ENCODE assay signal across 10 cellular contexts in genomic region chr13:24203726-24204295, GRCh38. TPM values are rescaled to one million over a fixed set of nuclear protein-coding genes. Genes with fewer than 3 reads are reported as not detected.
A peak's percentile ranks its signal among the peaks of the same experiment; 100 is the strongest.
DNase-seq lines count a peak whose midpoint lies in the region; ATAC-seq and TF ChIP-seq lines count a peak whose summit lies in the region.
"Had no signal": no experiment of that assay in that cellular context is flagged by ENCODE, and none has a peak within 500 bp of the region (broad histone marks: within the 10 kb centered on the region; RNA-seq: fewer than 3 reads in every experiment).

No MANE protein-coding gene starts in this region.

- H3K9me3 Mint-ChIP-seq in T-helper 2 cell treated with Interferon-gamma antibody and Interleukin-4, amounts not matched to agents 5 μg/mL and 100 μg/mL, for 36 hours = no peaks in the 10 kb centered on the region
- H3K9me3 Mint-ChIP-seq in naive thymus-derived CD4-positive, alpha-beta T cell = no peaks in the 10 kb centered on the region

- peaks cover 4% of the 10 kb centered on the region for H3K79me2 ChIP-seq in mesendoderm (ENCODE audit: control insufficient read depth, insufficient read depth, low read length)

- peaks cover 6% of the 10 kb centered on the region for H3K79me1 ChIP-seq in mesendoderm (ENCODE audit: low read length)

- peak; percentile 87 for DNase-seq in GDM1 (lab: John Stamatoyannopoulos, UW)
- no peak for DNase-seq in T-helper 2 cell treated with Interferon-gamma antibody and Interleukin-4, amounts not matched to agents 5 μg/mL and 100 μg/mL, for 36 hours (ENCODE audit: low spot score)
- DNase-seq in naive thymus-derived CD4-positive, alpha-beta T cell = peak in 6 of 9 donors; percentile 12 to 34 (median 25)
- no peak for DNase-seq in NCI-H526 treated with DMSO at 0.1 percent for 48 hours (lab: John Stamatoyannopoulos, UW)
- no peak for DNase-seq in mesendoderm
- DNase-seq in DMS153 (lab: John Stamatoyannopoulos, UW) = no peak
- DNase-seq in omental fat pad (ENCODE audit: low spot score) = no peak
- DNase-seq: activated T-cell treated with anti-CD3 and anti-CD28 coated beads, Interleukin-2, amount 50 U/mL, for 48 hours; Right ventricle myocardium superior had no signal

- no peak overlapping the region for H3K27ac ChIP-seq in naive thymus-derived CD4-positive, alpha-beta T cell (ENCODE audit: low read depth, low read length)
- H3K27ac ChIP-seq in mesendoderm (ENCODE audit: low read depth, low read length) = no peak overlapping the region

- H3K36me3 Mint-ChIP-seq in T-helper 2 cell treated with Interferon-gamma antibody and Interleukin-4, amounts not matched to agents 5 μg/mL and 100 μg/mL, for 36 hours (ENCODE audit: low read depth) = peaks cover 4% of the 10 kb centered on the region
- peaks cover 0 to 5% (median 0%) of the 10 kb centered on the region in 5 donors for H3K36me3 Mint-ChIP-seq in naive thymus-derived CD4-positive, alpha-beta T cell

- no peak overlapping the region for H3K4me2 ChIP-seq in mesendoderm (ENCODE audit: low read length)

- H3K27ac Mint-ChIP-seq in T-helper 2 cell treated with Interferon-gamma antibody and Interleukin-4, amounts not matched to agents 5 μg/mL and 100 μg/mL, for 36 hours = peak overlapping the region; percentile 38
- H3K27ac Mint-ChIP-seq in naive thymus-derived CD4-positive, alpha-beta T cell = peak overlapping the region in 7 of 9 donors; percentile 14 to 69 (median 40)

- no peak overlapping the region for H2AK5ac ChIP-seq in mesendoderm (ENCODE audit: low read length)

- H3K18ac ChIP-seq in mesendoderm (ENCODE audit: low read length) = no peak overlapping the region

- WGBS in mesendoderm (ENCODE audit: extremely low coverage, insufficient coverage, low lambda C conversion rate) = no CpG with 5 or more reads among the region's 2 CpGs

- no peak overlapping the region for H3K56ac ChIP-seq in mesendoderm (ENCODE audit: low read length)

- H3K9ac ChIP-seq in mesendoderm (ENCODE audit: low read length) = no peak overlapping the region

- H2BK15ac ChIP-seq in mesendoderm (replicated peaks; ENCODE audit: low read depth) = no peak overlapping the region

- no peak overlapping the region for H3K4me3 ChIP-seq in naive thymus-derived CD4-positive, alpha-beta T cell (ENCODE audit: low read length)
- H3K4me3 ChIP-seq in mesendoderm (ENCODE audit: low read length) = no peak overlapping the region

- no peak overlapping the region for H3K4ac ChIP-seq in mesendoderm (ENCODE audit: low read depth, low read length)

- no peak overlapping the region for H4K8ac ChIP-seq in mesendoderm (ENCODE audit: low read depth, low read length)

- H2BK5ac ChIP-seq in mesendoderm (ENCODE audit: low read length) = no peak overlapping the region

- no peak overlapping the region for H4K5ac ChIP-seq in mesendoderm (ENCODE audit: low read length)

- no peaks in the 10 kb centered on the region for H3K27me3 ChIP-seq in naive thymus-derived CD4-positive, alpha-beta T cell (ENCODE audit: control insufficient read depth in 2 of 2, insufficient read depth in 2 of 2, low read length in 2 of 2)
- H3K27me3 ChIP-seq in mesendoderm (ENCODE audit: insufficient read depth, low read length, poor library complexity) = no peaks in the 10 kb centered on the region

- H3K9me3 ChIP-seq in naive thymus-derived CD4-positive, alpha-beta T cell (ENCODE audit: control insufficient read depth in 2 of 3, low read length in 3 of 3) = no peaks in the 10 kb centered on the region

- peaks cover 36% of the 10 kb centered on the region for H3K4me1 Mint-ChIP-seq in T-helper 2 cell treated with Interferon-gamma antibody and Interleukin-4, amounts not matched to agents 5 μg/mL and 100 μg/mL, for 36 hours (ENCODE audit: low read depth)
- peaks cover 12 to 35% (median 23%) of the 10 kb centered on the region in 7 donors for H3K4me1 Mint-ChIP-seq in naive thymus-derived CD4-positive, alpha-beta T cell

- no peaks in the 10 kb centered on the region for H3K36me3 ChIP-seq in naive thymus-derived CD4-positive, alpha-beta T cell (ENCODE audit: control insufficient read depth in 2 of 3, insufficient read depth in 3 of 3, low read length in 3 of 3)
- H3K36me3 ChIP-seq in mesendoderm (ENCODE audit: control insufficient read depth, insufficient read depth, low read length) = no peaks in the 10 kb centered on the region

- no peaks in the 10 kb centered on the region for H3K27me3 Mint-ChIP-seq in T-helper 2 cell treated with Interferon-gamma antibody and Interleukin-4, amounts not matched to agents 5 μg/mL and 100 μg/mL, for 36 hours (ENCODE audit: low read depth)
- peaks cover 0 to 15% (median 9%) of the 10 kb centered on the region in 5 donors for H3K27me3 Mint-ChIP-seq in naive thymus-derived CD4-positive, alpha-beta T cell

- ATAC-seq in GM21447 (IDR thresholded peaks at IDR 0.05; ENCODE audit: unreplicated experiment) = peak; percentile 77
- peak; percentile 87 for ATAC-seq in naive thymus-derived CD4-positive, alpha-beta T cell
- ATAC-seq in omental fat pad (ENCODE audit: low FRiP score) = no peak

- H2BK120ac ChIP-seq in mesendoderm (ENCODE audit: low read depth, low read length) = no peak overlapping the region

- POLR2A ChIA-PET in naive thymus-derived CD4-positive, alpha-beta T cell (lab: Charles Lee) = interaction anchor here (0.7 to 1.7 kb wide), 4 partner anchors 21 to 71 kb away, joined by 3 to 5 read pairs (median 3); no protein-coding TSS in a partner anchor

- H3K23ac ChIP-seq in mesendoderm (ENCODE audit: low read length) = no peak overlapping the region

- intact Hi-C loops in naive thymus-derived CD4-positive, alpha-beta T cell (cut with micrococcal nuclease) = loop anchor here in 1 of 2 donors (1.0 kb wide), 1 partner anchor 44 kb away; the partner anchor contains the start of gene SPATA13

- peak overlapping the region; percentile 65 for H3K4me3 Mint-ChIP-seq in T-helper 2 cell treated with Interferon-gamma antibody and Interleukin-4, amounts not matched to agents 5 μg/mL and 100 μg/mL, for 36 hours
- H3K4me3 Mint-ChIP-seq in naive thymus-derived CD4-positive, alpha-beta T cell = peak overlapping the region; percentile 16 to 77 (median 64)

- no peak for TF ChIP-seq CTCF in omental fat pad (IDR thresholded peaks at IDR 0.05)

- CTCF ChIA-PET in naive thymus-derived CD4-positive, alpha-beta T cell (lab: Charles Lee) = no interaction called here

- peaks cover 3 to 7% of the 10 kb centered on the region in 2 donors for H3K4me1 ChIP-seq in naive thymus-derived CD4-positive, alpha-beta T cell (ENCODE audit: control insufficient read depth in 2 of 2, insufficient read depth in 2 of 2, low read length in 2 of 2)
- peaks cover 1% of the 10 kb centered on the region for H3K4me1 ChIP-seq in mesendoderm (ENCODE audit: control insufficient read depth, low read depth, low read length)

RNA-seq across cellular contexts. Expression of gene SPATA13, which starts 43.3 kb away (rescaled TPM):
- total RNA-seq in naive thymus-derived CD4-positive, alpha-beta T cell = 100 to 1,000 TPM in 3 of 5 experiments, 10 to 100 TPM in 2; 62.2 to 104 (median 101) TPM
- 10 to 100 TPM; 91.4 to 96.1 TPM for polyA plus RNA-seq in naive thymus-derived CD4-positive, alpha-beta T cell
- polyA plus RNA-seq in mesendoderm (2013, experiment 1 of 2) = 16.1 TPM
- 14.9 TPM for polyA plus RNA-seq in mesendoderm (2013, experiment 2 of 2)
- 10 to 100 TPM in 3 of 4 donors, 1 to 10 TPM in 1; 9.0 to 46.0 (median 18.7) TPM for total RNA-seq in omental fat pad

Comparison
In these comparisons a context has a peak if more than half of its experiments do, and no peak if none do; other contexts are left out.
1. DNase-seq: peak in GDM1 (single experiment) and naive thymus-derived CD4-positive, alpha-beta T cell (6 of 9); none in T-helper 2 cell treated with Interferon-gamma antibody and Interleukin-4, amounts not matched to agents 5 μg/mL and 100 μg/mL, for 36 hours (single experiment), NCI-H526 treated with DMSO at 0.1 percent for 48 hours (single experiment), mesendoderm (single experiment), DMS153 (single experiment) and omental fat pad (single experiment).